ENCODE assay signal across 11 cellular contexts in genomic region chr2:55408946-55409868, GRCh38.
DNase-seq lines count a peak whose midpoint lies in the region; ATAC-seq lines count a peak whose summit lies in the region.
"Had no signal": no experiment of that assay in that cellular context is flagged by ENCODE, and none has a peak within 500 bp of the region (broad histone marks: within the 10 kb centered on the region; RNA-seq: fewer than 3 reads in every experiment).

No MANE protein-coding gene starts in this region.

- peaks cover 13% of the 10 kb centered on the region for H3K4me1 Mint-ChIP-seq in memory B cell

- peak overlapping the region; percentile 9 for H3K4me3 Mint-ChIP-seq in memory B cell
- H3K4me3 Mint-ChIP-seq: CD8-positive, alpha-beta T cell had no signal

- H3K9me3 ChIP-seq in HUES48 (ENCODE audit: control insufficient read depth, insufficient read depth, low read length) = no peaks in the 10 kb centered on the region

- peaks cover 11% of the 10 kb centered on the region for H3K4me1 ChIP-seq in HUES48 (ENCODE audit: control insufficient read depth, insufficient read depth, low read length)

- H3K36me3 ChIP-seq in HUES48 (ENCODE audit: control insufficient read depth, insufficient read depth, low read length) = peaks cover 27% of the 10 kb centered on the region

- peak; percentile 61 for DNase-seq in EH (ENCODE audit: low read depth)
- no peak for DNase-seq in memory B cell (ENCODE audit: low spot score in 2 of 2)
- no peak for DNase-seq in germinal center (ENCODE audit: low spot score)
- no peak for DNase-seq in GM19238 (ENCODE audit: insufficient read length, low spot score)
- DNase-seq: CD8-positive, alpha-beta T cell; NCI-H2171 treated with DMSO at 0.1 percent for 48 hours had no signal

- peak overlapping the region; percentile 51 for H3K27ac ChIP-seq in HUES48 (ENCODE audit: low read depth, low read length)
- peak overlapping the region; percentile 81 for H3K27ac ChIP-seq in angular gyrus (ENCODE audit: low read depth, low read length)
- H3K27ac ChIP-seq: HL-60 had no signal

- no peaks in the 10 kb centered on the region for H3K9me3 Mint-ChIP-seq in memory B cell
- H3K9me3 Mint-ChIP-seq: CD8-positive, alpha-beta T cell had no signal

- no peak overlapping the region for H3K9ac ChIP-seq in HUES48 (ENCODE audit: low read depth, low read length)

- H3K4me3 ChIP-seq in HUES48 (ENCODE audit: low read depth, low read length) = peak overlapping the region; percentile 25

- H3K27me3 Mint-ChIP-seq in memory B cell = no peaks in the 10 kb centered on the region

- H3K27ac Mint-ChIP-seq in memory B cell = peak overlapping the region; percentile 42
- H3K27ac Mint-ChIP-seq: CD8-positive, alpha-beta T cell had no signal

- no peaks in the 10 kb centered on the region for H3K27me3 ChIP-seq in HUES48 (ENCODE audit: control insufficient read depth, insufficient read depth, low read length)

- no peak for ATAC-seq in memory B cell (ENCODE audit: low read depth)
- ATAC-seq in HG02763 (IDR thresholded peaks at IDR 0.05; ENCODE audit: unreplicated experiment) = no peak
- ATAC-seq in GM21619 (IDR thresholded peaks at IDR 0.05; ENCODE audit: unreplicated experiment) = no peak
- ATAC-seq: CD8-positive, alpha-beta T cell had no signal

- H3K36me3 Mint-ChIP-seq in memory B cell = peaks cover 6% of the 10 kb centered on the region
